ENCODE assay signal across 8 cellular contexts in genomic region chr2:112483047-112483473, GRCh38. TPM values are rescaled to one million over a fixed set of nuclear protein-coding genes. Genes with fewer than 3 reads are reported as not detected.
DNase-seq lines count a peak whose midpoint lies in the region; TF ChIP-seq lines count a peak whose summit lies in the region.

No MANE protein-coding gene starts in this region.

- in situ Hi-C loops in astrocyte of the cerebellum (cut with HindIII; ENCODE audit: low sequenced_read_pairs): no loop called here

- peak overlapping the region; percentile 83 for H3K4me3 ChIP-seq in AG10803 (ENCODE audit: low read length)
- peak overlapping the region; percentile 72 for H3K4me3 ChIP-seq in GM12875 (ENCODE audit: low read depth, low read length)
- peak overlapping the region; percentile 81 for H3K4me3 ChIP-seq in astrocyte of the cerebellum (ENCODE audit: low read depth, low read length)
- H3K4me3 ChIP-seq in spleen: peak overlapping the region; percentile 80 to 95 (median 89)

- H3K36me3 Mint-ChIP-seq in immature natural killer cell: no peaks in the 10 kb centered on the region

- H3K4me1 Mint-ChIP-seq in immature natural killer cell: peaks cover 30 to 32% of the 10 kb centered on the region in 2 donors

- H3K9me3 Mint-ChIP-seq in immature natural killer cell: no peaks in the 10 kb centered on the region

- H3K27me3 Mint-ChIP-seq in immature natural killer cell (ENCODE audit: low read depth in 3 of 3): peaks cover 2 to 13% (median 4%) of the 10 kb centered on the region in 3 donors

- peak overlapping the region in 5 of 6 donors; percentile 51 to 86 (median 67) for H3K27ac Mint-ChIP-seq in immature natural killer cell

- H3K27ac ChIP-seq in spleen: peak overlapping the region in 7 of 8 donors; percentile 75 to 96 (median 91)

- no peaks in the 10 kb centered on the region for H3K27me3 ChIP-seq in spleen (replicated peaks in 1 of 7)

- H3K9me3 ChIP-seq in spleen: no peaks in the 10 kb centered on the region

- TF ChIP-seq CTCF in AG10803 (conservative IDR thresholded peaks at IDR 0.05; ENCODE audit: low read length) (no peak), GM12875 (IDR thresholded peaks at IDR 0.05; ENCODE audit: borderline replicate concordance, insufficient read depth, low read depth, low read length) (no peak), astrocyte of the cerebellum (IDR thresholded peaks at IDR 0.05; ENCODE audit: low read depth, low read length, missing control alignments) (no peak), spleen (IDR thresholded peaks at IDR 0.05 in 8 of 11, conservative IDR thresholded peaks at IDR 0.05 in 3 of 11) (no peak)

- 22 to 27% (median 24%) methylated on average over 10 of the region's 10 CpGs for WGBS in spleen, 5 donors

- DNase-seq in AG10803 (ENCODE audit: low read depth) (peak; percentile 51), NCI-H748 (lab: John Stamatoyannopoulos, UW; ENCODE audit: unreplicated experiment) (peak; percentile 64), astrocyte of the cerebellum (ENCODE audit: low read depth) (no peak), immature natural killer cell (no peak), spleen (no peak), NCI-H187 treated with DMSO at 0.1 percent for 48 hours (lab: John Stamatoyannopoulos, UW) (no peak)
- no peak for DNase-seq in NK-92 treated with Interleukin-12 subunit alpha and Interleukin-12 subunit beta, amount 100 ng/mL, for 24 hours (lab: John Stamatoyannopoulos, UW)

- TF ChIP-seq POLR2A in spleen (IDR thresholded peaks at IDR 0.05): no peak

- H3K36me3 ChIP-seq in spleen: peaks cover 0 to 13% (median 0%) of the 10 kb centered on the region in 6 donors

- intact Hi-C loops in spleen (cut with DNase I; ENCODE audit: low total_unique reads): loop anchor here (10.0 kb wide), 1 partner anchor 102 kb away; the partner anchor contains the start of gene CHCHD5

- peak overlapping the region; percentile 91 to 98 (median 94) for H3K4me3 Mint-ChIP-seq in immature natural killer cell

- H3K4me1 ChIP-seq in spleen: peaks cover 13 to 67% (median 33%) of the 10 kb centered on the region in 6 donors

RNA-seq across cellular contexts. Expression of gene TTL, which starts 1.1 kb away (rescaled TPM):
- polyA plus RNA-seq in immature natural killer cell (1 to 10 TPM; 1.6 to 2.1 (median 1.7) TPM), spleen (10 to 100 TPM in 1 of 3 donors, 1 to 10 TPM in 2; 8.1 to 12.7 (median 9.1) TPM)
- total RNA-seq in spleen: 10 to 100 TPM; 17.6 to 29.8 (median 27.1) TPM

RNA-seq across cellular contexts. Expression of gene RGPD8, which starts 49.6 kb away (rescaled TPM):
- 1 to 10 TPM in 1 of 3 donors, under 1 TPM in 2; 0.58 to 2.3 (median 0.76) TPM for polyA plus RNA-seq in immature natural killer cell
- total RNA-seq in spleen: 10 to 100 TPM; 11.1 to 35.4 (median 18.9) TPM
- 1 to 10 TPM in 1 of 3 donors, under 1 TPM in 2; 0.09 to 1.3 (median 0.49) TPM for polyA plus RNA-seq in spleen

RNA-seq across cellular contexts. Expression of gene POLR1B, which starts 59.2 kb away (rescaled TPM):
- 10 to 100 TPM; 12.1 to 21.5 (median 17.1) TPM for polyA plus RNA-seq in immature natural killer cell
- 10 to 100 TPM; 17.4 to 31.8 (median 19.4) TPM for total RNA-seq in spleen
- polyA plus RNA-seq in spleen: 1 to 10 TPM; 4.9 to 9.1 (median 7.2) TPM

Comparison
In these comparisons a context has a peak if more than half of its experiments do, and no peak if none do; other contexts are left out.
1. DNase-seq: peak in AG10803 (single experiment) and NCI-H748 (single experiment); none in astrocyte of the cerebellum (single experiment), immature natural killer cell (0 of 3), spleen (single experiment), NCI-H187 treated with DMSO at 0.1 percent for 48 hours (single experiment) and NK-92 treated with Interleukin-12 subunit alpha and Interleukin-12 subunit beta, amount 100 ng/mL, for 24 hours (single experiment).
2. Peak in every context shown above with its lines, with median percentiles within 50 percentile points of each other: H3K4me3 ChIP-seq.